In the genomic region with DNA sequence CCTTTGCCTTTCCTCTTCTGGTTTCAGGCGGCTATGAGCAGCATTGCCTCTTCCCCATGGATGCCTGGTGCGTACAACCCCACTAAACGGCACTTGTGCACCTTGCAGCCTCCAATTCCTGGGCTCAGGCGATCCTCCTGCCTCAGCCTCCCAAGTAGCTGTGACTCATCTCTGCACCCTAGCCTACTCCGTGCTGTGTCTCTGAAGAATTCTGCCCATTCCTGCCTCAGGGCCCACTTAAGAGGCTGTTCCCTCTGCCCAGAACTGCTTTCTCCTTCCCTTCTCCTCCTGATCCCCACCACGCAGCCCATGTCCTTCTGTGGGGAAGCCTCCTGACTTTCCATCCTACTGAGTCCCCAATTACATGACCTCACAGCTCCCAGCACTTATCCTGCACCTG, we compare ENCODE assay signal across 19 cellular contexts.
"Had no signal": no experiment of that assay in that cellular context is flagged by ENCODE, and none has a peak within 500 bp of the region (broad histone marks: within the 10 kb centered on the region; RNA-seq: fewer than 3 reads in every experiment).

No MANE protein-coding gene starts in this region.

- H3K4me3 Mint-ChIP-seq: central memory CD8-positive, alpha-beta T cell; dendritic cell treated with granulocyte-macrophage colony-stimulating factor and Interleukin-4, amounts not matched to agents 40 ng/mL and 50 ng/mL, for 4 days; immature natural killer cell; naive thymus-derived CD8-positive, alpha-beta T cell; stimulated activated naive B cell treated with anti-CD40 and anti-IgM and Interleukin-4, amounts not matched to agents 10 μg/mL and 1 μg/mL and 100 μg/mL, for 72 hours; stimulated activated naive CD8-positive, alpha-beta T cell treated with anti-CD3 and anti-CD28 coated beads, Interleukin-15, Interleukin-2, amounts not matched to agents 100 ng/mL and 50 ng/mL, for 24 hours had no signal

- H3K27me3 ChIP-seq: colonic mucosa, transverse colon had no signal

- H3K36me3 ChIP-seq: colonic mucosa, neutrophil, suprapubic skin, transverse colon had no signal

- H3K27ac ChIP-seq: colonic mucosa, neutrophil, parathyroid adenoma, suprapubic skin, transverse colon had no signal

- H3K9me3 Mint-ChIP-seq: central memory CD8-positive, alpha-beta T cell; dendritic cell treated with granulocyte-macrophage colony-stimulating factor and Interleukin-4, amounts not matched to agents 40 ng/mL and 50 ng/mL, for 4 days; stimulated activated naive B cell treated with anti-CD40 and anti-IgM and Interleukin-4, amounts not matched to agents 10 μg/mL and 1 μg/mL and 100 μg/mL, for 72 hours; stimulated activated naive CD8-positive, alpha-beta T cell treated with anti-CD3 and anti-CD28 coated beads, Interleukin-15, Interleukin-2, amounts not matched to agents 100 ng/mL and 50 ng/mL, for 24 hours had no signal

- H3K36me3 Mint-ChIP-seq: immature natural killer cell; stimulated activated naive B cell treated with anti-CD40 and anti-IgM and Interleukin-4, amounts not matched to agents 10 μg/mL and 1 μg/mL and 100 μg/mL, for 72 hours had no signal

- ATAC-seq: naive thymus-derived CD8-positive, alpha-beta T cell; sciatic nerve; stimulated activated naive B cell treated with anti-CD40 and anti-IgM and Interleukin-4, amounts not matched to agents 10 μg/mL and 1 μg/mL and 100 μg/mL, for 72 hours had no signal

- DNase-seq: colonic mucosa; effector memory CD4-positive, alpha-beta T cell; erythroblast; hypothalamus; immature natural killer cell; mesenchymal stem cell; midbrain; naive thymus-derived CD8-positive, alpha-beta T cell; stimulated activated CD4-positive, alpha-beta T cell treated with anti-CD3 and anti-CD28 coated beads, Interleukin-2, amount 100 ng/mL, for 48 hours; stimulated activated naive B cell treated with anti-CD40 and anti-IgM and Interleukin-4, amounts not matched to agents 10 μg/mL and 1 μg/mL and 100 μg/mL, for 72 hours; transverse colon had no signal

- H3K9me3 ChIP-seq: colonic mucosa, neutrophil, suprapubic skin, transverse colon had no signal

- H3K4me1 Mint-ChIP-seq: stimulated activated naive B cell treated with anti-CD40 and anti-IgM and Interleukin-4, amounts not matched to agents 10 μg/mL and 1 μg/mL and 100 μg/mL, for 72 hours had no signal

- H3K27ac Mint-ChIP-seq: dendritic cell treated with granulocyte-macrophage colony-stimulating factor and Interleukin-4, amounts not matched to agents 40 ng/mL and 50 ng/mL, for 4 days; immature natural killer cell; naive thymus-derived CD8-positive, alpha-beta T cell; progenitor cell of endocrine pancreas; stimulated activated naive B cell treated with anti-CD40 and anti-IgM and Interleukin-4, amounts not matched to agents 10 μg/mL and 1 μg/mL and 100 μg/mL, for 72 hours; stimulated activated naive CD8-positive, alpha-beta T cell treated with anti-CD3 and anti-CD28 coated beads, Interleukin-15, Interleukin-2, amounts not matched to agents 100 ng/mL and 50 ng/mL, for 24 hours had no signal

- H3K4me1 ChIP-seq: colonic mucosa, parathyroid adenoma, suprapubic skin, transverse colon had no signal

- H3K4me3 ChIP-seq: colonic mucosa, suprapubic skin, transverse colon had no signal
